23 cellular contexts compared by ENCODE assay signal in genomic region chr3:126993436-126993835, GRCh38. TPM values are rescaled to one million over a fixed set of nuclear protein-coding genes. Genes with fewer than 3 reads are reported as not detected.
DNase-seq lines count a peak whose midpoint lies in the region; ATAC-seq, FAIRE-seq and TF ChIP-seq lines count a peak whose summit lies in the region.
"Had no signal": no experiment of that assay in that cellular context is flagged by ENCODE, and none has a peak within 500 bp of the region (broad histone marks: within the 10 kb centered on the region; RNA-seq: fewer than 3 reads in every experiment).

No MANE protein-coding gene starts in this region.

- no TSS peak for BruUV-seq in K562 (replicated peaks; lab: Mats Ljungman, UMichigan)

- no peak overlapping the region for H3K27ac Mint-ChIP-seq in natural killer cell treated with Interleukin-12 subunit alpha and Interleukin-12 subunit beta and Interleukin-15 and Interleukin-18, amount 100 ng/mL, for 72 hours
- H3K27ac Mint-ChIP-seq: CD14-positive monocyte, GM23338, HFFc6 had no signal

- TF ChIP-seq CTCF in RWPE1 (conservative IDR thresholded peaks at IDR 0.05; ENCODE audit: low read depth) (no peak), K562 (IDR thresholded peaks at IDR 0.05 in 2 of 3, conservative IDR thresholded peaks at IDR 0.05 in 1 of 3; ENCODE audit: insufficient read depth in 2 of 3, low read depth in 1 of 3, low read length in 3 of 3) (no peak), parathyroid adenoma (IDR thresholded peaks at IDR 0.05) (no peak), vagina (IDR thresholded peaks at IDR 0.05) (no peak)

- FAIRE-seq in K562 (lab: Jason Lieb, UNC), result no peak
- FAIRE-seq: A204.1, GM12892, GM18507, H54, HTR-8/SVneo had no signal

- H3K79me2 ChIP-seq in K562 (ENCODE audit: control insufficient read depth, insufficient read depth, low read length) (peaks cover 81% of the 10 kb centered on the region), parathyroid adenoma (peaks cover 77% of the 10 kb centered on the region)

- H3K4me3 Mint-ChIP-seq in activated T-cell treated with anti-CD3 and anti-CD28 coated beads, Interleukin-2, amount 50 U/mL, for 4 hours, result no peak overlapping the region
- H3K4me3 Mint-ChIP-seq in natural killer cell treated with Interleukin-12 subunit alpha and Interleukin-12 subunit beta and Interleukin-15 and Interleukin-18, amount 100 ng/mL, for 72 hours, result no peak overlapping the region
- H3K4me3 Mint-ChIP-seq: CD14-positive monocyte; CD4-positive, alpha-beta memory T cell; GM23338; HFFc6 had no signal

- POLR2A ChIA-PET in RWPE1 (lab: Yijun Ruan, JAX; ENCODE audit: low non-redundant PET) (no interaction called here), K562 (lab: Yijun Ruan, JAX) (no interaction called here)

- no peaks in the 10 kb centered on the region for H3K27me3 Mint-ChIP-seq in activated T-cell treated with anti-CD3 and anti-CD28 coated beads, Interleukin-2, amount 50 U/mL, for 4 hours (ENCODE audit: low read depth)
- H3K27me3 Mint-ChIP-seq in natural killer cell treated with Interleukin-12 subunit alpha and Interleukin-12 subunit beta and Interleukin-15 and Interleukin-18, amount 100 ng/mL, for 72 hours, result no peaks in the 10 kb centered on the region
- H3K27me3 Mint-ChIP-seq: CD4-positive, alpha-beta memory T cell had no signal

- TF ChIP-seq EP300 in K562 (IDR thresholded peaks at IDR 0.05; ENCODE audit: low read length), result no peak

- intact Hi-C loops in K562 (cut with micrococcal nuclease), result no loop called here
- intact Hi-C loops in vagina (cut with DNase I), result no loop called here

- H3K4me1 ChIP-seq in K562 (replicated peaks in 1 of 2; ENCODE audit: control insufficient read depth in 2 of 2, insufficient read depth in 2 of 2, low read length in 2 of 2) (peaks cover 0 to 37% of the 10 kb centered on the region in 2 experiments; a peak in 1 of 5 replicates), parathyroid adenoma (peaks cover 83% of the 10 kb centered on the region), vagina (peaks cover 70% of the 10 kb centered on the region)

- no peak overlapping the region for H3K9ac ChIP-seq in K562 (ENCODE audit: insufficient read depth in 1 of 2, low read depth in 2 of 2, low read length in 2 of 2)
- H3K9ac ChIP-seq in parathyroid adenoma, result no peak overlapping the region

- H3K4me1 Mint-ChIP-seq in activated T-cell treated with anti-CD3 and anti-CD28 coated beads, Interleukin-2, amount 50 U/mL, for 4 hours (ENCODE audit: low read depth), result no peaks in the 10 kb centered on the region
- no peaks in the 10 kb centered on the region for H3K4me1 Mint-ChIP-seq in natural killer cell treated with Interleukin-12 subunit alpha and Interleukin-12 subunit beta and Interleukin-15 and Interleukin-18, amount 100 ng/mL, for 72 hours (ENCODE audit: low read depth in 2 of 2)
- H3K4me1 Mint-ChIP-seq: CD14-positive monocyte had no signal

- in situ Hi-C loops in K562 (cut with MboI), result no loop called here

- no peaks in the 10 kb centered on the region for H3K9me3 Mint-ChIP-seq in activated T-cell treated with anti-CD3 and anti-CD28 coated beads, Interleukin-2, amount 50 U/mL, for 4 hours
- no peaks in the 10 kb centered on the region for H3K9me3 Mint-ChIP-seq in natural killer cell treated with Interleukin-12 subunit alpha and Interleukin-12 subunit beta and Interleukin-15 and Interleukin-18, amount 100 ng/mL, for 72 hours
- H3K9me3 Mint-ChIP-seq: CD4-positive, alpha-beta memory T cell; GM23338; HFFc6 had no signal

- H4K20me1 ChIP-seq in K562 (replicated peaks; ENCODE audit: control insufficient read depth, insufficient read depth, low read length), result peaks cover 32% of the 10 kb centered on the region; the same call in 1 of the 2 replicates

- H3K36me3 ChIP-seq in K562 (ENCODE audit: control insufficient read depth, insufficient read depth, low read length) (peaks cover 58% of the 10 kb centered on the region; the same call in 2 of the 3 replicates), parathyroid adenoma (ENCODE audit: control insufficient read depth, insufficient read depth, low read length) (no peaks in the 10 kb centered on the region), vagina (peaks cover 0 to 10% of the 10 kb centered on the region in 2 donors)

- TF ChIP-seq POLR2A in K562 (conservative IDR thresholded peaks at IDR 0.05) (no peak), vagina (IDR thresholded peaks at IDR 0.05) (no peak)

- CTCF ChIA-PET in RWPE1 (lab: Yijun Ruan, JAX), result no interaction called here
- CTCF ChIA-PET in K562 (lab: Yijun Ruan, JAX; ENCODE audit: low intra/inter-chr PET ratio), result no interaction called here

- ATAC-seq in K562 (no peak), GM18909 (IDR thresholded peaks at IDR 0.05; ENCODE audit: poor library complexity, unreplicated experiment) (no peak)
- no peak for ATAC-seq in activated T-cell treated with anti-CD3 and anti-CD28 coated beads, Interleukin-2, amount 50 U/mL, for 4 hours
- ATAC-seq in natural killer cell treated with Interleukin-12 subunit alpha and Interleukin-12 subunit beta and Interleukin-15 and Interleukin-18, amount 100 ng/mL, for 72 hours, result no peak
- ATAC-seq: GM23338, HCT116 had no signal

- WGBS in K562 (ENCODE audit: insufficient coverage, low coverage, missing lambda C conversion rate), result 90% methylated on average over 9 of the region's 9 CpGs

- H3K27me3 ChIP-seq in K562 (ENCODE audit: control insufficient read depth in 2 of 2, insufficient read depth in 2 of 2, low read length in 2 of 2), result no peaks in the 10 kb centered on the region
- no peaks in the 10 kb centered on the region for H3K27me3 ChIP-seq in parathyroid adenoma (ENCODE audit: control insufficient read depth, insufficient read depth, low read length)
- H3K27me3 ChIP-seq in vagina, result no peaks in the 10 kb centered on the region
- H3K27me3 ChIP-seq: BE2C had no signal

- H3K9me1 ChIP-seq in K562 (ENCODE audit: control insufficient read depth, insufficient read depth, low read length), result peaks cover 3% of the 10 kb centered on the region

- H3K4me3 ChIP-seq in K562 (no peak overlapping the region), parathyroid adenoma (ENCODE audit: low read depth, low read length) (no peak overlapping the region), vagina (no peak overlapping the region)
- H3K4me3 ChIP-seq: GM23338 had no signal

- H3K27ac ChIP-seq in RWPE1 (peak overlapping the region; percentile 52; the same call in 1 of the 2 replicates), K562 (ENCODE audit: extremely low read depth, low read depth, low read length) (no peak overlapping the region), parathyroid adenoma (peak overlapping the region; percentile 97), vagina (peak overlapping the region; percentile 51)

- DNase-seq in RWPE1 (ENCODE audit: low spot score), result no peak
- no peak for DNase-seq in K562 (ENCODE audit: extremely low read depth in 1 of 4, low spot score in 3 of 4)
- DNase-seq in vagina (ENCODE audit: extremely low spot score in 2 of 2), result no peak
- DNase-seq in activated T-cell treated with anti-CD3 and anti-CD28 coated beads, Interleukin-2, amount 50 U/mL, for 4 hours, result no peak
- DNase-seq in natural killer cell treated with Interleukin-12 subunit alpha and Interleukin-12 subunit beta and Interleukin-15 and Interleukin-18, amount 100 ng/mL, for 72 hours (ENCODE audit: low spot score), result no peak
- DNase-seq: ACHN; BE2C; CD4-positive, alpha-beta memory T cell; DMS153; DMS79; GDM1; HFFc6; IMR-90 had no signal

- H3K9me3 ChIP-seq in K562 (replicated peaks; ENCODE audit: control insufficient read depth, insufficient read depth, low read depth, low read length) (no peaks in the 10 kb centered on the region), parathyroid adenoma (ENCODE audit: control insufficient read depth, low read length) (no peaks in the 10 kb centered on the region), vagina (no peaks in the 10 kb centered on the region)
- H3K9me3 ChIP-seq: BE2C had no signal

- H3K36me3 Mint-ChIP-seq in activated T-cell treated with anti-CD3 and anti-CD28 coated beads, Interleukin-2, amount 50 U/mL, for 4 hours (ENCODE audit: insufficient read depth), result peaks cover 10% of the 10 kb centered on the region
- no peaks in the 10 kb centered on the region for H3K36me3 Mint-ChIP-seq in natural killer cell treated with Interleukin-12 subunit alpha and Interleukin-12 subunit beta and Interleukin-15 and Interleukin-18, amount 100 ng/mL, for 72 hours
- H3K36me3 Mint-ChIP-seq: CD14-positive monocyte had no signal

- H2AFZ ChIP-seq in K562 (ENCODE audit: low read depth, low read length) (no peak overlapping the region), parathyroid adenoma (no peak overlapping the region)
- H2AFZ ChIP-seq: GM23338 had no signal

- H3K4me2 ChIP-seq in K562 (ENCODE audit: insufficient read depth, low read length) (no peak overlapping the region), parathyroid adenoma (ENCODE audit: low read length) (no peak overlapping the region)
- H3K4me2 ChIP-seq: GM23338 had no signal

- TF ChIP-seq RAD21 in K562 (CRISPR knock-in tag; conservative IDR thresholded peaks at IDR 0.05 in 1 of 2, IDR thresholded peaks at IDR 0.05 in 1 of 2), result no peak

TF ChIP-seq in K562, 482 proteins besides CTCF, POLR2A, EP300 and RAD21:
- no peak for TF ChIP-seq HDGF (IDR thresholded peaks at IDR 0.05)
- peak; percentile 40 for TF ChIP-seq POLR2G (IDR thresholded peaks at IDR 0.05; ENCODE audit: low read depth, low read length)

RNA-seq across cellular contexts. Expression of gene PLXNA1, which starts 10.5 kb away (rescaled TPM):
- total RNA-seq in K562 (2011; cell fraction: chromatin; rRNA removed; ENCODE audit: low replicate concordance), result 126 and 340 TPM in 2 replicates
- total RNA-seq in K562 (2011; cell fraction: nucleolus; rRNA removed), result 201 and 257 TPM in 2 replicates
- 135 and 137 TPM in 2 replicates for total RNA-seq in K562 (2011; cell fraction: nucleoplasm; rRNA removed)
- total RNA-seq in K562 (2014; rRNA removed), result 25.7 and 29.7 TPM in 2 replicates
- total RNA-seq in K562 (2014; rRNA removed; fragmentation: Illumina TruSeq; extraction: Trizol), result 11.4 and 14.0 TPM in 2 replicates
- total RNA-seq in K562 (2015; rRNA removed; fragmentation: Illumina TruSeq; extraction: Trizol), result 14.4 and 15.6 TPM in 2 replicates
- 49.3 and 59.9 TPM in 2 replicates for total RNA-seq in K562 (2021)
- polyA plus RNA-seq in K562 (2011; rRNA removed), result 39.2 and 54.7 TPM in 2 replicates
- polyA plus RNA-seq in K562 (2011; cell fraction: cytosol; rRNA removed), result 30.3 and 79.8 TPM in 2 replicates
- polyA plus RNA-seq in K562 (2011; cell fraction: nucleus; rRNA removed), result 230 and 364 TPM in 2 replicates
- 30.0 and 54.1 TPM in 2 replicates for polyA plus RNA-seq in K562 (2012)
- 16.8 and 30.4 TPM in 2 replicates for polyA plus RNA-seq in K562 (2014; fragmentation: Illumina TruSeq; extraction: Trizol)
- polyA plus RNA-seq in K562 (2014; fragmentation: Nextera tagmentation; extraction: Ambion mirVana), result under 1 TPM; 0.23 to 0.35 TPM
- 32.3 and 37.7 TPM in 2 replicates for polyA plus RNA-seq in K562 (2014; rRNA removed)
- 37.0 and 87.9 TPM in 2 replicates for polyA minus RNA-seq in K562 (2011; rRNA and poly(A)+ RNA removed)
- polyA minus RNA-seq in K562 (2011; cell fraction: cytosol; rRNA and poly(A)+ RNA removed), result 46.9 and 52.1 TPM in 2 replicates
- polyA minus RNA-seq in K562 (2011; cell fraction: nucleus; rRNA and poly(A)+ RNA removed), result 79.0 and 94.2 TPM in 2 replicates
- 31.4 TPM for total RNA-seq in vagina
- 10 to 100 TPM; 25.6 to 33.1 (median 28.9) TPM for total RNA-seq in activated T-cell treated with anti-CD3 and anti-CD28 coated beads, Interleukin-2, amount 50 U/mL, for 4 hours
- total RNA-seq in natural killer cell treated with Interleukin-12 subunit alpha and Interleukin-12 subunit beta and Interleukin-15 and Interleukin-18, amount 100 ng/mL, for 72 hours, result 1 to 10 TPM; 3.4 to 7.9 TPM
- polyA plus RNA-seq: CD14-positive monocyte had no signal
